Comparison of ENCODE assay signal across 22 cellular contexts in genomic region chr20:7981374-7981773, GRCh38. TPM values are rescaled to one million over a fixed set of nuclear protein-coding genes. Genes with fewer than 3 reads are reported as not detected.
"Had no signal": no experiment of that assay in that cellular context is flagged by ENCODE, and none has a peak within 500 bp of the region (broad histone marks: within the 10 kb centered on the region; RNA-seq: fewer than 3 reads in every experiment).

No MANE protein-coding gene starts in this region.

- H3K9me3 Mint-ChIP-seq: activated CD4-positive, alpha-beta memory T cell treated with anti-CD3 and anti-CD28 coated beads for 36 hours; activated naive CD8-positive, alpha-beta T cell treated with anti-CD3 and anti-CD28 coated beads, Interleukin-2, amount 50 U/mL, for 24 hours; activated T-helper 2 cell treated with anti-CD3 and anti-CD28 coated beads, Interferon-gamma antibody, Interleukin-2, Interleukin-4, amounts not matched to agents 10 μg/mL and 5 μg/mL and 100 μg/mL, durations not matched to agents 14 hours and 24 hours and 36 hours; central memory CD8-positive, alpha-beta T cell; memory B cell; T-helper 2 cell treated with Interferon-gamma antibody and Interleukin-4, amounts not matched to agents 5 μg/mL and 100 μg/mL, for 36 hours; WTC11 had no signal

- H3K27me3 Mint-ChIP-seq: activated CD4-positive, alpha-beta memory T cell treated with anti-CD3 and anti-CD28 coated beads for 36 hours; activated CD4-positive, alpha-beta T cell treated with anti-CD3 and anti-CD28 coated beads for 36 hours; activated naive CD8-positive, alpha-beta T cell treated with anti-CD3 and anti-CD28 coated beads, Interleukin-2, amount 50 U/mL, for 24 hours; central memory CD8-positive, alpha-beta T cell; memory B cell had no signal

- H3K27ac Mint-ChIP-seq: activated CD4-positive, alpha-beta memory T cell treated with anti-CD3 and anti-CD28 coated beads for 36 hours; activated T-helper 2 cell treated with anti-CD3 and anti-CD28 coated beads, Interferon-gamma antibody, Interleukin-2, Interleukin-4, amounts not matched to agents 10 μg/mL and 5 μg/mL and 100 μg/mL, durations not matched to agents 14 hours and 24 hours and 36 hours; T-helper 2 cell treated with Interferon-gamma antibody and Interleukin-4, amounts not matched to agents 5 μg/mL and 100 μg/mL, for 36 hours; WTC11 had no signal

- DNase-seq: activated CD4-positive, alpha-beta memory T cell treated with anti-CD3 and anti-CD28 coated beads for 36 hours; activated naive CD4-positive, alpha-beta T cell treated with Interleukin-2 at 50 U/mL for 16 hours; activated naive CD8-positive, alpha-beta T cell treated with anti-CD3 and anti-CD28 coated beads, Interleukin-2, amount 50 U/mL, for 24 hours; activated T-cell treated with anti-CD3 and anti-CD28 coated beads, Interleukin-2, amount 50 U/mL, for 1 hour; heart right ventricle; left ventricle myocardium superior; sigmoid colon; stimulated activated CD4-positive, alpha-beta T cell treated with anti-CD3 and anti-CD28 coated beads, Interleukin-4, amount 100 ng/mL, for 4 hours; stimulated activated naive CD4-positive, alpha-beta T cell treated with Interleukin-2 at 50 U/mL for 16 hours; thyroid gland had no signal

- H3K36me3 Mint-ChIP-seq: WTC11 had no signal

- H3K4me3 Mint-ChIP-seq: activated CD4-positive, alpha-beta memory T cell treated with anti-CD3 and anti-CD28 coated beads for 36 hours; activated CD4-positive, alpha-beta T cell treated with anti-CD3 and anti-CD28 coated beads for 36 hours; activated naive CD8-positive, alpha-beta T cell treated with anti-CD3 and anti-CD28 coated beads, Interleukin-2, amount 50 U/mL, for 24 hours; central memory CD8-positive, alpha-beta T cell; memory B cell; T-helper 2 cell treated with Interferon-gamma antibody and Interleukin-4, amounts not matched to agents 5 μg/mL and 100 μg/mL, for 36 hours; WTC11 had no signal

- H3K4me1 Mint-ChIP-seq: memory B cell had no signal

RNA-seq across cellular contexts. Expression of gene HAO1, which starts 41.1 kb away (rescaled TPM):
- total RNA-seq: activated CD4-positive, alpha-beta memory T cell treated with anti-CD3 and anti-CD28 coated beads for 36 hours; activated CD4-positive, alpha-beta T cell treated with anti-CD3 and anti-CD28 coated beads for 36 hours; activated T-helper 2 cell treated with anti-CD3 and anti-CD28 coated beads, Interferon-gamma antibody, Interleukin-2, Interleukin-4, amounts not matched to agents 10 μg/mL and 5 μg/mL and 100 μg/mL, durations not matched to agents 14 hours and 24 hours and 36 hours; ascending aorta; heart right ventricle; kidney epithelial cell; left ventricle myocardium superior; mononuclear cell; osteocyte; sigmoid colon; subcutaneous adipose tissue; thyroid gland; ureter; WTC11 had no signal
